In the genomic region with DNA sequence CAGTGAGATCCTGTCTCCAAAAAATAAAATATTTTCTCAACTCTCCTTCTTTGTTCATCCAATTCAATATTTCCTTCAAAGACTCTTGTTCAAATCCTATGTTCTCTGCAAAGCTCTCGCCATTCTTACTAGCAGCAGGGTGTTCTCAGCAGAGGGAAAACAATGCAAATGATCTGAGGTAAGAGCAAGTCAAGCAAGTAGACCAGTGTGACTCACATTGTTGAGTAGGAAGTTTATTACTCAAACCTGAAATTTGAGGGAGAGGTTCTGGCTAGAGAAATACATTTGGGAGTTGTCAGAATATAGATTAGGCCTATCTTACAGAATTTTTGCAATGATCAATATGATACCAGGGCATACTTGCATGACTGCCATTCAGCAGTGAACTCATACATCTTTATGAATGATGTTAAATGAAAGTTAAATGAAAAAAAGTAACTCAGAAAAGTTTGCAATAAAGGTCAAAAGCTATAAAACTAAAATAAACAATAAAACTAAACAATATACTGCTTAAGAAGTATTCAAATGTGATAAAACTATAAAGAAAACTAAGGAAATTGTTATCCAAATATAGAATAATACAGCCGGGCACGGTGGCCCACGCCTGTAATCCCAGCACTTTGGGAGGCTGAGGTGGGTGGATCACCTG, we compare ENCODE assay signal across 10 cellular contexts. TPM values are rescaled to one million over a fixed set of nuclear protein-coding genes. Genes with fewer than 3 reads are reported as not detected.
A peak's percentile ranks its signal among the peaks of the same experiment; 100 is the strongest.
DNase-seq lines count a peak whose midpoint lies in the region; ATAC-seq and TF ChIP-seq lines count a peak whose summit lies in the region.
"Had no signal": no experiment of that assay in that cellular context is flagged by ENCODE, and none has a peak within 500 bp of the region (broad histone marks: within the 10 kb centered on the region; RNA-seq: fewer than 3 reads in every experiment).

No MANE protein-coding gene starts in this region.

- peaks cover 4 to 13% of the 10 kb centered on the region in 2 donors for H3K36me3 Mint-ChIP-seq in activated T-cell treated with anti-CD3 and anti-CD28 coated beads, Interleukin-2, amount 50 U/mL, for 72 hours (ENCODE audit: insufficient read depth in 2 of 2)

- TF ChIP-seq EP300 in suprapubic skin (IDR thresholded peaks at IDR 0.05), result no peak

- no peak for TF ChIP-seq POLR2A in suprapubic skin (IDR thresholded peaks at IDR 0.05)

- H3K9me3 Mint-ChIP-seq in activated T-cell treated with anti-CD3 and anti-CD28 coated beads, Interleukin-2, amount 50 U/mL, for 72 hours, result no peaks in the 10 kb centered on the region

- H3K9me3 ChIP-seq in suprapubic skin, result no peaks in the 10 kb centered on the region

- H3K4me3 Mint-ChIP-seq in activated T-cell treated with anti-CD3 and anti-CD28 coated beads, Interleukin-2, amount 50 U/mL, for 72 hours, result peak overlapping the region in 1 of 2 donors; percentile 33

- H3K27me3 ChIP-seq in suprapubic skin, result no peaks in the 10 kb centered on the region

- no peak overlapping the region for H3K4me3 ChIP-seq in choroid plexus epithelial cell (ENCODE audit: low read depth, low read length)
- H3K4me3 ChIP-seq in suprapubic skin, result no peak overlapping the region
- H3K4me3 ChIP-seq: SK-N-MC had no signal

- no peak for DNase-seq in activated T-cell treated with anti-CD3 and anti-CD28 coated beads, Interleukin-2, amount 50 U/mL, for 72 hours
- no peak for DNase-seq in activated T-cell treated with anti-CD3 and anti-CD28 coated beads, Interleukin-2, amount 50 U/mL, for 1 hour
- DNase-seq in choroid plexus epithelial cell (ENCODE audit: low read depth) (peak; percentile 83), suprapubic skin (ENCODE audit: low spot score in 2 of 2) (no peak), NCI-H510A treated with DMSO at 0.1 percent for 48 hours (lab: John Stamatoyannopoulos, UW) (no peak), superior temporal gyrus (ENCODE audit: extremely low spot score) (no peak)
- no peak for DNase-seq in effector CD4-positive, alpha-beta T cell

- TF ChIP-seq CTCF in choroid plexus epithelial cell (conservative IDR thresholded peaks at IDR 0.05; ENCODE audit: low read depth, low read length) (no peak), suprapubic skin (IDR thresholded peaks at IDR 0.05) (no peak)

- H3K36me3 ChIP-seq in suprapubic skin, result peaks cover 5% of the 10 kb centered on the region

- H3K4me1 ChIP-seq in suprapubic skin, result peaks cover 42% of the 10 kb centered on the region

- WGBS in suprapubic skin, result 85% methylated on average over 4 of the region's 4 CpGs

- no peaks in the 10 kb centered on the region for H3K27me3 Mint-ChIP-seq in activated T-cell treated with anti-CD3 and anti-CD28 coated beads, Interleukin-2, amount 50 U/mL, for 72 hours (ENCODE audit: low read depth)

- peak overlapping the region; percentile 7 for H3K27ac Mint-ChIP-seq in activated T-cell treated with anti-CD3 and anti-CD28 coated beads, Interleukin-2, amount 50 U/mL, for 72 hours

- H3K27ac ChIP-seq in suprapubic skin, result peak overlapping the region; percentile 34
- H3K27ac ChIP-seq: C4-2B, SK-N-MC had no signal

- peaks cover 49% of the 10 kb centered on the region for H3K4me1 Mint-ChIP-seq in activated T-cell treated with anti-CD3 and anti-CD28 coated beads, Interleukin-2, amount 50 U/mL, for 72 hours (ENCODE audit: low read depth)

- ATAC-seq in activated T-cell treated with anti-CD3 and anti-CD28 coated beads, Interleukin-2, amount 50 U/mL, for 72 hours (replicated peaks in 1 of 2), result peak; percentile 92
- ATAC-seq in HG03135 (IDR thresholded peaks at IDR 0.05; ENCODE audit: unreplicated experiment), result peak; percentile 58

RNA-seq across cellular contexts. Expression of a gene that starts 5.8 kb away (rescaled TPM):
- total RNA-seq in activated T-cell treated with anti-CD3 and anti-CD28 coated beads, Interleukin-2, amount 50 U/mL, for 72 hours, result 10 to 100 TPM; 23.3 to 23.5 TPM
- total RNA-seq in suprapubic skin, result 100 to 1,000 TPM; 107 to 300 (median 185) TPM

RNA-seq across cellular contexts. Expression of a gene that starts 24.9 kb away (rescaled TPM):
- total RNA-seq in activated T-cell treated with anti-CD3 and anti-CD28 coated beads, Interleukin-2, amount 50 U/mL, for 72 hours, result 10 to 100 TPM; 51.4 to 56.7 TPM
- total RNA-seq in suprapubic skin, result 1 to 10 TPM; 3.1 to 5.4 (median 4.1) TPM

Comparison
In these comparisons a context has a peak if more than half of its experiments do, and no peak if none do; other contexts are left out.
1. RNA of a gene that starts 5.8 kb away (total RNA-seq): 107 to 300 TPM in suprapubic skin; 23.3 to 23.5 TPM in activated T-cell treated with anti-CD3 and anti-CD28 coated beads, Interleukin-2, amount 50 U/mL, for 72 hours; every median in the first group is over 4 times any median in the second.
2. RNA of a gene that starts 24.9 kb away (total RNA-seq): 51.4 to 56.7 TPM in activated T-cell treated with anti-CD3 and anti-CD28 coated beads, Interleukin-2, amount 50 U/mL, for 72 hours; 3.1 to 5.4 TPM in suprapubic skin; every median in the first group is over 4 times any median in the second.